Comparison of ENCODE assay signal across 8 cellular contexts in genomic region chr7:92717982-92718716, GRCh38.
DNase-seq lines count a peak whose midpoint lies in the region; ATAC-seq and TF ChIP-seq lines count a peak whose summit lies in the region.

No MANE protein-coding gene starts in this region.

- H3K36me3 ChIP-seq in SJCRH30: peaks cover 54% of the 10 kb centered on the region

- H3K4me3 ChIP-seq in SJCRH30: peak overlapping the region; percentile 9
- peak overlapping the region in 1 of 2 donors; percentile 40 for H3K4me3 ChIP-seq in foreskin fibroblast (ENCODE audit: low read depth in 1 of 2, low read length in 2 of 2)

- no peaks in the 10 kb centered on the region for H3K27me3 ChIP-seq in SJCRH30

- H3K9me3 ChIP-seq in SJCRH30 (replicated peaks): 0 out of 2 replicates have a peak, but pooled peaks cover 4% of the 10 kb centered on the region

- peak overlapping the region; percentile 76 for H3K27ac ChIP-seq in SJCRH30

- peaks cover 55% of the 10 kb centered on the region for H3K4me1 ChIP-seq in SJCRH30

- ATAC-seq in GM18858 (IDR thresholded peaks at IDR 0.05; ENCODE audit: unreplicated experiment) (peak; percentile 52), HG03159 (IDR thresholded peaks at IDR 0.05; ENCODE audit: unreplicated experiment) (peak; percentile 71)

- no peak for TF ChIP-seq CTCF in foreskin fibroblast (IDR thresholded peaks at IDR 0.05; ENCODE audit: low read depth, low read length)

- DNase-seq in SJCRH30 (peak; percentile 71 to 88), amygdala (lab: John Stamatoyannopoulos, UW) (peak in 49 of 56 donors; percentile 6 to 86 (median 64)), iris pigment epithelial cell (ENCODE audit: low read depth) (peak; percentile 61), UCSD-AML1 (lab: John Stamatoyannopoulos, UW; ENCODE audit: unreplicated experiment) (no peak), foreskin fibroblast (no peak)
- DNase-seq in stimulated activated CD4-positive, alpha-beta T cell treated with anti-CD3 and anti-CD28 coated beads, Interleukin-15, amount 100 ng/mL, for 48 hours (ENCODE audit: low read depth in 2 of 2): peak; percentile 52 to 66

Comparison
In these comparisons a context has a peak if more than half of its experiments do, and no peak if none do; other contexts are left out.
1. DNase-seq: peak in SJCRH30 (2 of 2), amygdala (49 of 56), iris pigment epithelial cell (single experiment) and stimulated activated CD4-positive, alpha-beta T cell treated with anti-CD3 and anti-CD28 coated beads, Interleukin-15, amount 100 ng/mL, for 48 hours (2 of 2); none in UCSD-AML1 (single experiment) and foreskin fibroblast (0 of 2).